22 cellular contexts compared by ENCODE assay signal in the genomic region with DNA sequence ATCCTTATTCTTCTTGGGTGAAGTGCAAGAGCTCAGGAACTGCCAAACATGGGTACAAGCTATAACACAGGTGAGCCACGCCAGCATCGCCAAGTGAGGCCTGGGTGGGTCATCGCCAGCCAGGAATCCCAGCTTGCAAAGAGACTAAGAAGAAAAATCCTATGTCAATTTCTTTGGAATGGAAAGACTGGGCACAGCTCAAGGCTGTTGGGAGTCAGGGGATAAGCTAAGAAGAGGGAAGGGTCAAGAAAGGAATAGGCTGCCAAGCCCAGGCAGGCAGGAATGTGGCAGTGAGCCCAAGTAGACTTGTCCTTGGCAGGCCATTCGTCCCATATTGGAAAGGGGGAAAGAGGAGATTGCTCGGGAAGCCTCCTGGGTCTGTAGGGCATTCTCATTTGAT.
"Had no signal": no experiment of that assay in that cellular context is flagged by ENCODE, and none has a peak within 500 bp of the region (broad histone marks: within the 10 kb centered on the region; RNA-seq: fewer than 3 reads in every experiment).

No MANE protein-coding gene starts in this region.

- H3K9me3 Mint-ChIP-seq: stimulated activated naive CD8-positive, alpha-beta T cell treated with anti-CD3 and anti-CD28 coated beads, Interleukin-15, Interleukin-2, amounts not matched to agents 100 ng/mL and 50 ng/mL, for 24 hours had no signal

- H3K36me3 Mint-ChIP-seq: activated naive CD8-positive, alpha-beta T cell treated with anti-CD3 and anti-CD28 coated beads, Interleukin-2, amount 10 ng/mL, durations not matched to agents 7 days and 5 days; T-cell had no signal

- H3K4me1 Mint-ChIP-seq: activated naive CD8-positive, alpha-beta T cell treated with anti-CD3 and anti-CD28 coated beads, Interleukin-2, amount 10 ng/mL, durations not matched to agents 7 days and 5 days; memory B cell; T-cell had no signal

- H3K4me3 Mint-ChIP-seq: activated naive CD4-positive, alpha-beta T cell treated with anti-CD3 and anti-CD28 coated beads for 36 hours; activated naive CD8-positive, alpha-beta T cell treated with anti-CD3 and anti-CD28 coated beads, Interleukin-2, amount 10 ng/mL, durations not matched to agents 7 days and 5 days; memory B cell; naive thymus-derived CD8-positive, alpha-beta T cell; stimulated activated naive CD8-positive, alpha-beta T cell treated with anti-CD3 and anti-CD28 coated beads, Interleukin-15, Interleukin-2, amounts not matched to agents 100 ng/mL and 50 ng/mL, for 24 hours; T-cell; T-helper 2 cell treated with Interferon-gamma antibody and Interleukin-4, amounts not matched to agents 5 μg/mL and 100 μg/mL, for 36 hours had no signal

- H3K9me3 ChIP-seq: ovary, prostate gland had no signal

- H3K27ac ChIP-seq: hepatocyte, ovary, prostate gland, tibial artery, VCaP had no signal

- H3K27me3 ChIP-seq: hepatocyte, ovary, tibial artery had no signal

- H3K27ac Mint-ChIP-seq: activated naive CD4-positive, alpha-beta T cell treated with anti-CD3 and anti-CD28 coated beads for 36 hours; activated naive CD8-positive, alpha-beta T cell treated with anti-CD3 and anti-CD28 coated beads, Interleukin-2, amount 10 ng/mL, durations not matched to agents 7 days and 5 days; memory B cell; naive thymus-derived CD8-positive, alpha-beta T cell; stimulated activated naive CD8-positive, alpha-beta T cell treated with anti-CD3 and anti-CD28 coated beads, Interleukin-15, Interleukin-2, amounts not matched to agents 100 ng/mL and 50 ng/mL, for 24 hours; T-helper 2 cell treated with Interferon-gamma antibody and Interleukin-4, amounts not matched to agents 5 μg/mL and 100 μg/mL, for 36 hours had no signal

- DNase-seq: activated CD4-positive, alpha-beta T cell treated with anti-CD3 and anti-CD28 coated beads, Interleukin-2, amount 50 U/mL, for 1 hour; activated CD4-positive, CD25-positive, alpha-beta regulatory T cell treated with anti-CD3 and anti-CD28 coated beads, Interleukin-2, amount 50 U/mL, for 72 hours; activated effector memory CD4-positive, alpha-beta T cell treated with Interleukin-2 at 50 U/mL for 16 hours; activated naive CD4-positive, alpha-beta T cell treated with anti-CD3 and anti-CD28 coated beads for 36 hours; activated naive CD8-positive, alpha-beta T cell treated with anti-CD3 and anti-CD28 coated beads, Interleukin-2, amount 10 ng/mL, durations not matched to agents 7 days and 5 days; activated T-cell treated with anti-CD3 and anti-CD28 coated beads, Interleukin-2, amount 50 U/mL, for 48 hours; amniotic stem cell; erythroblast; foreskin fibroblast; kidney glomerular epithelial cell; naive thymus-derived CD8-positive, alpha-beta T cell; ovary; stimulated activated CD4-positive, alpha-beta T cell treated with anti-CD3 and anti-CD28 coated beads, Interleukin-12 subunit alpha, Interleukin-12 subunit beta, amount 100 ng/mL, for 4 hours; stimulated activated CD4-positive, alpha-beta T cell treated with anti-CD3 and anti-CD28 coated beads, Interleukin-4, amount 100 ng/mL, for 4 hours; T-cell; tibial artery had no signal

- H3K4me3 ChIP-seq: hepatocyte, ovary, prostate gland, tibial artery had no signal

- H3K4me1 ChIP-seq: prostate gland had no signal

- H3K36me3 ChIP-seq: ovary, prostate gland, tibial artery had no signal

- ATAC-seq: naive thymus-derived CD8-positive, alpha-beta T cell; T-cell had no signal
